10 cellular contexts compared by ENCODE assay signal in the genomic region with DNA sequence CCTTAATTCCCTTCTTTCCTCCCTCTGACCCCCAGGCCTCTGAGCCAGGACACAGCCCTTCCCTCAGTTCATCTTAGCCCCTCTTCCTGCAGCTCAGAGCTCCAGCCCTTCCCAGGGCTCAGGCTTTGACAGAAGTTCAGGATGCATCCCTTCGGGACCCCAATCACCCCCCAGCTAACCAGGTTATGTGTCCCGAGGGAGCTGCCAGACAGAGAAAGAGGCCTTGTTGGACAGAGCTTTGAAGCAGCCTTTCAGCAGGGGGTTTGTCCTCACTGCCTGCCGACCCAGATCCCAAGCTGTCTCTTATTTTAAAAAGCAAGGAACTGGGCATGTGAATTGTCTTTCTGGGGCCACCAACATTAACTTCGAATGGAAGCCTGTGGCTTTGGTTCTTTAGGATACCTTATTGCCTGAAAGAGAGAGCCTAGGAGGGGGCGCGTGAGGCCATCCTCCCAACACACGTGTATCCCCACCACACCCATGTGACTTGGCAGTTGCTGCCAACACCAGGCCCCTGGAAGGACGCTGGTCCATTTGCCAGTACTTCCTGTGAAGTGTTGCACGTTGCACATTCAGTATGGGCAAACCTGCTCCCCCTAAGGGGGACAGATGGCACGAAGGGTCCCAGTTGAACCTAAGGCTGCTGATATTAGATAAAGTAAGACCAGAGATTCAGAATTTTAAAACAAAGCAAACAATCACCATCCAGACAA. TPM values are rescaled to one million over a fixed set of nuclear protein-coding genes. Genes with fewer than 3 reads are reported as not detected.
A peak's percentile ranks its signal among the peaks of the same experiment; 100 is the strongest.
DNase-seq lines count a peak whose midpoint lies in the region; ATAC-seq and TF ChIP-seq lines count a peak whose summit lies in the region.
"Had no signal": no experiment of that assay in that cellular context is flagged by ENCODE, and none has a peak within 500 bp of the region (broad histone marks: within the 10 kb centered on the region; RNA-seq: fewer than 3 reads in every experiment).

No MANE protein-coding gene starts in this region.

- ATAC-seq in HG02798 (IDR thresholded peaks at IDR 0.05; ENCODE audit: poor library complexity, unreplicated experiment) (no peak), HG02870 (IDR thresholded peaks at IDR 0.05; ENCODE audit: unreplicated experiment) (no peak), HG02970 (IDR thresholded peaks at IDR 0.05; ENCODE audit: low FRiP score, unreplicated experiment) (no peak), GM19452 (IDR thresholded peaks at IDR 0.05; ENCODE audit: unreplicated experiment) (no peak)

- H3K4me1 Mint-ChIP-seq in activated CD4-positive, alpha-beta memory T cell treated with anti-CD3 and anti-CD28 coated beads, Interleukin-2, amount 10 ng/mL, durations not matched to agents 7 days and 5 days, result peaks cover 9% of the 10 kb centered on the region
- peaks cover 5 to 8% of the 10 kb centered on the region in 2 donors for H3K4me1 Mint-ChIP-seq in immature natural killer cell

- no peaks in the 10 kb centered on the region for H3K9me3 Mint-ChIP-seq in activated CD4-positive, alpha-beta memory T cell treated with anti-CD3 and anti-CD28 coated beads, Interleukin-2, amount 10 ng/mL, durations not matched to agents 7 days and 5 days
- no peaks in the 10 kb centered on the region for H3K9me3 Mint-ChIP-seq in immature natural killer cell

- CTCF ChIA-PET in AG04449 (lab: Yijun Ruan, JAX), result interaction anchor here (1.1 kb wide), 1 partner anchor 14 kb away, joined by 3 read pairs; no protein-coding TSS in a partner anchor
- CTCF ChIA-PET in activated CD4-positive, alpha-beta memory T cell treated with anti-CD3 and anti-CD28 coated beads, Interleukin-2, amount 10 ng/mL, durations not matched to agents 7 days and 5 days (lab: Charles Lee), result no interaction called here

- no peaks in the 10 kb centered on the region for H3K36me3 Mint-ChIP-seq in activated CD4-positive, alpha-beta memory T cell treated with anti-CD3 and anti-CD28 coated beads, Interleukin-2, amount 10 ng/mL, durations not matched to agents 7 days and 5 days (ENCODE audit: low read depth)
- H3K36me3 Mint-ChIP-seq in immature natural killer cell, result peaks cover 8 to 11% (median 10%) of the 10 kb centered on the region in 3 donors

- peak overlapping the region; percentile 78 for H3K4me3 ChIP-seq in AG04449 (ENCODE audit: low read depth, low read length)

- no peak overlapping the region for H3K27ac Mint-ChIP-seq in activated CD4-positive, alpha-beta memory T cell treated with anti-CD3 and anti-CD28 coated beads, Interleukin-2, amount 10 ng/mL, durations not matched to agents 7 days and 5 days
- peak overlapping the region in 3 of 6 donors; percentile 6 to 59 (median 21) for H3K27ac Mint-ChIP-seq in immature natural killer cell

- H3K4me3 Mint-ChIP-seq in activated CD4-positive, alpha-beta memory T cell treated with anti-CD3 and anti-CD28 coated beads, Interleukin-2, amount 10 ng/mL, durations not matched to agents 7 days and 5 days, result peak overlapping the region; percentile 47
- peak overlapping the region; percentile 54 to 85 (median 61) for H3K4me3 Mint-ChIP-seq in immature natural killer cell

- POLR2A ChIA-PET in AG04449 (lab: Yijun Ruan, JAX), result interaction anchor here (0.5 to 1.1 kb wide), 2 partner anchors 31 to 35 kb away, joined by 3 read pairs; no protein-coding TSS in a partner anchor
- POLR2A ChIA-PET in activated CD4-positive, alpha-beta memory T cell treated with anti-CD3 and anti-CD28 coated beads, Interleukin-2, amount 10 ng/mL, durations not matched to agents 7 days and 5 days (lab: Charles Lee), result interaction anchor here (0.6 kb wide), 1 partner anchor 263 kb away, joined by 3 read pairs; the partner anchor contains the start of gene TNPO3

- no peak for DNase-seq in AG04449 (ENCODE audit: low read depth, low spot score)
- DNase-seq in DMS 273 treated with DMSO at 0.1 percent for 48 hours (lab: John Stamatoyannopoulos, UW), result peak; percentile 45
- no peak for DNase-seq in activated CD4-positive, alpha-beta memory T cell treated with anti-CD3 and anti-CD28 coated beads, Interleukin-2, amount 10 ng/mL, durations not matched to agents 7 days and 5 days
- no peak for DNase-seq in immature natural killer cell
- DNase-seq: brain microvascular endothelial cell, trophoblast cell had no signal

- no peak for TF ChIP-seq CTCF in AG04449 (IDR thresholded peaks at IDR 0.05; ENCODE audit: insufficient read depth, low read length, missing control alignments)

- H3K27me3 Mint-ChIP-seq in activated CD4-positive, alpha-beta memory T cell treated with anti-CD3 and anti-CD28 coated beads, Interleukin-2, amount 10 ng/mL, durations not matched to agents 7 days and 5 days, result peaks cover 26% of the 10 kb centered on the region
- H3K27me3 Mint-ChIP-seq in immature natural killer cell (ENCODE audit: low read depth in 3 of 3), result peaks cover 0 to 5% (median 2%) of the 10 kb centered on the region in 3 donors

RNA-seq across cellular contexts. Expression of gene CCDC136, which starts 0.9 kb away (rescaled TPM):
- 1 to 10 TPM; 4.8 to 5.3 TPM for total RNA-seq in activated CD4-positive, alpha-beta memory T cell treated with anti-CD3 and anti-CD28 coated beads, Interleukin-2, amount 10 ng/mL, durations not matched to agents 7 days and 5 days
- 1 to 10 TPM in 1 of 3 donors, under 1 TPM in 1, not detected in 1; 0.24 to 2.6 TPM for polyA plus RNA-seq in immature natural killer cell

RNA-seq across cellular contexts. Expression of gene OPN1SW, which starts 17.0 kb away (rescaled TPM):
- not detected for total RNA-seq in activated CD4-positive, alpha-beta memory T cell treated with anti-CD3 and anti-CD28 coated beads, Interleukin-2, amount 10 ng/mL, durations not matched to agents 7 days and 5 days
- polyA plus RNA-seq in immature natural killer cell, result not detected

RNA-seq across cellular contexts. Expression of gene FLNC, which starts 37.6 kb away (rescaled TPM):
- not detected for total RNA-seq in activated CD4-positive, alpha-beta memory T cell treated with anti-CD3 and anti-CD28 coated beads, Interleukin-2, amount 10 ng/mL, durations not matched to agents 7 days and 5 days
- polyA plus RNA-seq in immature natural killer cell, result not detected

RNA-seq across cellular contexts. Expression of gene CALU, which starts 53.5 kb away (rescaled TPM):
- 10 to 100 TPM; 34.3 to 36.3 TPM for total RNA-seq in activated CD4-positive, alpha-beta memory T cell treated with anti-CD3 and anti-CD28 coated beads, Interleukin-2, amount 10 ng/mL, durations not matched to agents 7 days and 5 days
- polyA plus RNA-seq in immature natural killer cell, result 10 to 100 TPM; 26.6 to 49.3 (median 45.9) TPM
